In genomic region chr11:100872951-100873350, GRCh38 we compare ENCODE assay signal across 23 cellular contexts.
"Had no signal": no experiment of that assay in that cellular context is flagged by ENCODE, and none has a peak within 500 bp of the region (broad histone marks: within the 10 kb centered on the region; RNA-seq: fewer than 3 reads in every experiment).

No MANE protein-coding gene starts in this region.

- H3K36me3 ChIP-seq: left lung, suprapubic skin, transverse colon, uterus had no signal

- H3K27ac Mint-ChIP-seq: activated B cell treated with CpG ODN at 0.5 μM for 24 hours; activated CD4-positive, alpha-beta memory T cell treated with anti-CD3 and anti-CD28 coated beads for 36 hours; activated naive CD8-positive, alpha-beta T cell; activated T-helper 1 cell treated with anti-CD3 and anti-CD28 coated beads, Interleukin-12 subunit alpha, Interleukin-12 subunit beta, Interleukin-2, Interleukin-4 antibody, amounts not matched to agents 30 ng/mL and 10 ng/mL and 1 ng/mL, durations not matched to agents 14 hours and 24 hours and 36 hours; effector memory CD8-positive, alpha-beta T cell; T-helper 2 cell treated with Interferon-gamma antibody and Interleukin-4, amounts not matched to agents 5 μg/mL and 100 μg/mL, for 36 hours had no signal

- DNase-seq: activated B cell treated with CpG ODN at 0.5 μM for 24 hours; activated CD4-positive, alpha-beta memory T cell treated with anti-CD3 and anti-CD28 coated beads for 36 hours; activated CD4-positive, alpha-beta T cell treated with anti-CD3 and anti-CD28 coated beads for 4 hours; activated T-cell treated with anti-CD3 and anti-CD28 coated beads for 4 hours; dermis blood vessel endothelial cell; effector memory CD8-positive, alpha-beta T cell; foreskin keratinocyte; hypothalamus; left lung; midbrain; psoas muscle; right cardiac atrium; small intestine; stimulated activated CD4-positive, alpha-beta T cell treated with anti-CD3 and anti-CD28 coated beads, Interleukin-15, amount 100 ng/mL, for 24 hours; stimulated activated CD4-positive, alpha-beta T cell treated with anti-CD3 and anti-CD28 coated beads, Interleukin-2, amount 100 ng/mL, for 48 hours; stimulated activated naive CD8-positive, alpha-beta T cell treated with anti-CD3 and anti-CD28 coated beads, Interleukin-15, amount 100 ng/mL, for 72 hours; transverse colon; uterus had no signal

- H3K4me1 Mint-ChIP-seq: activated B cell treated with CpG ODN at 0.5 μM for 24 hours; stimulated activated naive CD8-positive, alpha-beta T cell treated with anti-CD3 and anti-CD28 coated beads, Interleukin-15, amount 100 ng/mL, for 72 hours had no signal

- H3K27me3 ChIP-seq: foreskin keratinocyte, left lung, suprapubic skin, transverse colon, uterus had no signal

- H3K9me3 Mint-ChIP-seq: activated B cell treated with CpG ODN at 0.5 μM for 24 hours; activated T-helper 1 cell treated with anti-CD3 and anti-CD28 coated beads, Interleukin-12 subunit alpha, Interleukin-12 subunit beta, Interleukin-2, Interleukin-4 antibody, amounts not matched to agents 30 ng/mL and 10 ng/mL and 1 ng/mL, durations not matched to agents 14 hours and 24 hours and 36 hours; effector memory CD8-positive, alpha-beta T cell; neural crest cell; stimulated activated naive CD8-positive, alpha-beta T cell treated with anti-CD3 and anti-CD28 coated beads, Interleukin-15, amount 100 ng/mL, for 72 hours; T-helper 2 cell treated with Interferon-gamma antibody and Interleukin-4, amounts not matched to agents 5 μg/mL and 100 μg/mL, for 36 hours had no signal

- H3K4me3 ChIP-seq: left lung, psoas muscle, suprapubic skin, transverse colon, uterus had no signal

- H3K9me3 ChIP-seq: left lung, psoas muscle, suprapubic skin, transverse colon, uterus had no signal

- H3K27me3 Mint-ChIP-seq: activated B cell treated with CpG ODN at 0.5 μM for 24 hours; activated CD4-positive, alpha-beta memory T cell treated with anti-CD3 and anti-CD28 coated beads for 36 hours; activated naive CD8-positive, alpha-beta T cell; effector memory CD8-positive, alpha-beta T cell; stimulated activated naive CD8-positive, alpha-beta T cell treated with anti-CD3 and anti-CD28 coated beads, Interleukin-15, amount 100 ng/mL, for 72 hours had no signal

- H3K36me3 Mint-ChIP-seq: activated CD4-positive, alpha-beta memory T cell treated with anti-CD3 and anti-CD28 coated beads for 36 hours; activated naive CD8-positive, alpha-beta T cell had no signal

- H3K27ac ChIP-seq: foreskin keratinocyte, left lung, psoas muscle, suprapubic skin, transverse colon, uterus had no signal

- H3K4me1 ChIP-seq: psoas muscle, suprapubic skin, uterus had no signal

- H3K4me3 Mint-ChIP-seq: activated B cell treated with CpG ODN at 0.5 μM for 24 hours; activated CD4-positive, alpha-beta memory T cell treated with anti-CD3 and anti-CD28 coated beads for 36 hours; activated naive CD8-positive, alpha-beta T cell; activated T-helper 1 cell treated with anti-CD3 and anti-CD28 coated beads, Interleukin-12 subunit alpha, Interleukin-12 subunit beta, Interleukin-2, Interleukin-4 antibody, amounts not matched to agents 30 ng/mL and 10 ng/mL and 1 ng/mL, durations not matched to agents 14 hours and 24 hours and 36 hours; effector memory CD8-positive, alpha-beta T cell; neural crest cell; stimulated activated naive CD8-positive, alpha-beta T cell treated with anti-CD3 and anti-CD28 coated beads, Interleukin-15, amount 100 ng/mL, for 72 hours; T-helper 2 cell treated with Interferon-gamma antibody and Interleukin-4, amounts not matched to agents 5 μg/mL and 100 μg/mL, for 36 hours had no signal

- ATAC-seq: effector memory CD8-positive, alpha-beta T cell; foreskin keratinocyte; left lung; psoas muscle; right cardiac atrium; stimulated activated naive CD8-positive, alpha-beta T cell treated with anti-CD3 and anti-CD28 coated beads, Interleukin-15, amount 100 ng/mL, for 72 hours had no signal
